16 cellular contexts compared by ENCODE assay signal in the genomic region with DNA sequence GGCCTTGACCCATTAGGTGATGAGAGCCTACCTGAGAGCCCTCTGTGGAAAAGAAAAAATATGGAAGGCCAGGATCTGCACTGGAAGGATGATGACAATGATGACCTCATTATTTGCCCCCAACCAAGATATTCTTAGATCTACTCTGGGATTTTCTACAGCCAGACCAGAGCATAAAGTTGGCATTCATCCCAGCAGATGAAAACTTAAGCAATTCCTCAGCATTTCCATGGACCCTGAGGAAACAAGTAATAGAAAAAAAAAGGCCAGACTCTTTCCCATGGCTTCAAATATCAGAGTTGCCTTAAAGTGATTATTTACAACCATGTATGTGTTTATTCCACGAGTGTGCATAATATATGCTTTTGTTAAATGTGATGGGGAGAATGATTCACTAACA.
A peak's percentile ranks its signal among the peaks of the same experiment; 100 is the strongest.
DNase-seq lines count a peak whose midpoint lies in the region; ATAC-seq and TF ChIP-seq lines count a peak whose summit lies in the region.
"Had no signal": no experiment of that assay in that cellular context is flagged by ENCODE, and none has a peak within 500 bp of the region (broad histone marks: within the 10 kb centered on the region; RNA-seq: fewer than 3 reads in every experiment).

No MANE protein-coding gene starts in this region.

- no peak overlapping the region for H2AFZ ChIP-seq in smooth muscle cell (ENCODE audit: low read depth)

- 28% methylated on average over 1 of the region's 1 CpG for WGBS in smooth muscle cell (ENCODE audit: low lambda C conversion rate)

- H3K27me3 ChIP-seq in smooth muscle cell (ENCODE audit: low read depth) = no peaks in the 10 kb centered on the region
- H3K27me3 ChIP-seq in dorsolateral prefrontal cortex = no peaks in the 10 kb centered on the region
- H3K27me3 ChIP-seq: pancreas had no signal

- no peaks in the 10 kb centered on the region for H3K79me2 ChIP-seq in smooth muscle cell (ENCODE audit: low read depth)

- intact Hi-C loops in left ventricle myocardium superior (cut with micrococcal nuclease) = no loop called here
- intact Hi-C loops in dorsolateral prefrontal cortex (cut with DNase I) = loop anchor here in 1 of 2 donors (10.0 kb wide), 1 partner anchor 183 kb away; no protein-coding TSS in a partner anchor

- H3K9ac ChIP-seq in smooth muscle cell (ENCODE audit: low read depth) = no peak overlapping the region

- no peaks in the 10 kb centered on the region for H4K20me1 ChIP-seq in smooth muscle cell (ENCODE audit: low read depth)

- H3K27ac ChIP-seq in HEK293 (ENCODE audit: extremely low read depth, low read depth, low read length) (no peak overlapping the region), smooth muscle cell (ENCODE audit: low read depth) (peak overlapping the region; percentile 61), dorsolateral prefrontal cortex (peak overlapping the region in 13 of 59 donors; percentile 7 to 52 (median 21))
- H3K27ac ChIP-seq: C4-2B, epithelial cell of prostate, pancreas had no signal

- ATAC-seq in left ventricle myocardium superior (peak; percentile 80), HG02623 (IDR thresholded peaks at IDR 0.05; ENCODE audit: unreplicated experiment) (no peak)

- TF ChIP-seq CTCF in HEK293 (tag by site-specific recombination; IDR thresholded peaks at IDR 0.05) (no peak), choroid plexus epithelial cell (conservative IDR thresholded peaks at IDR 0.05; ENCODE audit: low read depth, low read length) (no peak), smooth muscle cell (IDR thresholded peaks at IDR 0.05; ENCODE audit: borderline replicate concordance, insufficient read depth, poor library complexity, severe bottlenecking) (no peak), dorsolateral prefrontal cortex (IDR thresholded peaks at IDR 0.05 in 54 of 56, conservative IDR thresholded peaks at IDR 0.05 in 2 of 56; ENCODE audit: low read depth in 1 of 56, partially characterized antibody in 56 of 56) (no peak)

- H3K4me2 ChIP-seq in smooth muscle cell = peak overlapping the region; percentile 46

- no peaks in the 10 kb centered on the region for H3K36me3 ChIP-seq in HEK293 (ENCODE audit: control insufficient read depth in 2 of 2, insufficient read depth in 1 of 2, low read length in 2 of 2)
- H3K36me3 ChIP-seq in smooth muscle cell (ENCODE audit: low read depth) = no peaks in the 10 kb centered on the region
- H3K36me3 ChIP-seq: pancreas had no signal

- POLR2A ChIA-PET in HEK293 (lab: Yijun Ruan, JAX) = interaction anchor here (0.6 kb wide), 1 partner anchor 92 kb away, joined by 9 read pairs; no protein-coding TSS in a partner anchor

- H3K9me3 ChIP-seq in HEK293 (ENCODE audit: control insufficient read depth, insufficient read depth, low read depth, low read length) = no peaks in the 10 kb centered on the region
- no peaks in the 10 kb centered on the region for H3K9me3 ChIP-seq in smooth muscle cell (replicated peaks; ENCODE audit: low read depth)
- H3K9me3 ChIP-seq: pancreas had no signal

- no peak overlapping the region for H3K4me3 ChIP-seq in HEK293 (ENCODE audit: low read depth, low read length)
- H3K4me3 ChIP-seq in choroid plexus epithelial cell (ENCODE audit: low read depth, low read length) = no peak overlapping the region
- no peak overlapping the region for H3K4me3 ChIP-seq in smooth muscle cell
- no peak overlapping the region for H3K4me3 ChIP-seq in dorsolateral prefrontal cortex
- H3K4me3 ChIP-seq: pancreas had no signal

- CTCF ChIA-PET in HEK293 (lab: Yijun Ruan, JAX) = no interaction called here

- H3F3A ChIP-seq in smooth muscle cell (ENCODE audit: low read depth) = peaks cover 13% of the 10 kb centered on the region

- peak; percentile 93 for DNase-seq in choroid plexus epithelial cell (ENCODE audit: low read depth)
- no peak for DNase-seq in left ventricle myocardium superior
- DNase-seq in smooth muscle cell (lab: John Stamatoyannopoulos, UW; ENCODE audit: unreplicated experiment) = no peak
- no peak for DNase-seq in NCI-H128 (lab: John Stamatoyannopoulos, UW; ENCODE audit: unreplicated experiment)
- no peak for DNase-seq in NCI-H2227 (lab: John Stamatoyannopoulos, UW; ENCODE audit: unreplicated experiment)
- DNase-seq in dorsolateral prefrontal cortex = no peak
- DNase-seq: activated CD4-positive, alpha-beta memory T cell treated with anti-CD3 and anti-CD28 coated beads, Interleukin-2, amount 10 ng/mL, durations not matched to agents 7 days and 5 days; activated effector memory CD4-positive, alpha-beta T cell treated with Interleukin-2 at 50 U/mL for 16 hours; NCI-H187; pancreas; SHP77; stimulated activated CD4-positive, alpha-beta T cell treated with anti-CD3 and anti-CD28 coated beads, Interleukin-2, amount 100 ng/mL, for 24 hours had no signal

- no peaks in the 10 kb centered on the region for H3K4me1 ChIP-seq in HEK293 (ENCODE audit: control insufficient read depth, insufficient read depth, low read length)
- peaks cover 14% of the 10 kb centered on the region for H3K4me1 ChIP-seq in smooth muscle cell (ENCODE audit: low read depth)

TF ChIP-seq in HEK293, 187 proteins besides CTCF, POLR2A, EP300 and RAD21:
- TF ChIP-seq ZBTB21 (tag by site-specific recombination; IDR thresholded peaks at IDR 0.05) (0 out of 2 replicates have a peak, but pooled peaks have one; percentile 43), GLIS1 (tag by site-specific recombination; IDR thresholded peaks at IDR 0.05) (peak; percentile 77), ZNF660 (tag by site-specific recombination; IDR thresholded peaks at IDR 0.05) (no peak)
- TF ChIP-seq, protein P1, sequence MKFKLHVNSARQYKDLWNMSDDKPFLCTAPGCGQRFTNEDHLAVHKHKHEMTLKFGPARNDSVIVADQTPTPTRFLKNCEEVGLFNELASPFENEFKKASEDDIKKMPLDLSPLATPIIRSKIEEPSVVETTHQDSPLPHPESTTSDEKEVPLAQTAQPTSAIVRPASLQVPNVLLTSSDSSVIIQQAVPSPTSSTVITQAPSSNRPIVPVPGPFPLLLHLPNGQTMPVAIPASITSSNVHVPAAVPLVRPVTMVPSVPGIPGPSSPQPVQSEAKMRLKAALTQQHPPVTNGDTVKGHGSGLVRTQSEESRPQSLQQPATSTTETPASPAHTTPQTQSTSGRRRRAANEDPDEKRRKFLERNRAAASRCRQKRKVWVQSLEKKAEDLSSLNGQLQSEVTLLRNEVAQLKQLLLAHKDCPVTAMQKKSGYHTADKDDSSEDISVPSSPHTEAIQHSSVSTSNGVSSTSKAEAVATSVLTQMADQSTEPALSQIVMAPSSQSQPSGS (tag by site-specific recombination; IDR thresholded peaks at IDR 0.05; ENCODE audit: low read depth) = peak; percentile 41
- TF ChIP-seq, protein P2, sequence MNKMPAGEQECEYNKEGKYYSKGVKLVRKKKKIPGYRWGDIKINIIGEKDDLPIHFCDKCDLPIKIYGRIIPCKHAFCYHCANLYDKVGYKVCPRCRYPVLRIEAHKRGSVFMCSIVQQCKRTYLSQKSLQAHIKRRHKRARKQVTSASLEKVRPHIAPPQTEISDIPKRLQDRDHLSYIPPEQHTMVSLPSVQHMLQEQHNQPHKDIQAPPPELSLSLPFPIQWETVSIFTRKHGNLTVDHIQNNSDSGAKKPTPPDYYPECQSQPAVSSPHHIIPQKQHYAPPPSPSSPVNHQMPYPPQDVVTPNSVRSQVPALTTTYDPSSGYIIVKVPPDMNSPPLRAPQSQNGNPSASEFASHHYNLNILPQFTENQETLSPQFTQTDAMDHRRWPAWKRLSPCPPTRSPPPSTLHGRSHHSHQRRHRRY (tag by site-specific recombination; IDR thresholded peaks at IDR 0.05) = no peak
